ENCODE assay signal across 1 cellular context in genomic region chr9:122827759-122828090, GRCh38.
TF ChIP-seq lines count a peak whose summit lies in the region.

No MANE protein-coding gene starts in this region.

TF ChIP-seq in IMR-90, 13 proteins besides CTCF, POLR2A, EP300 and RAD21 (continued from another document):
- TF ChIP-seq, protein P1, sequence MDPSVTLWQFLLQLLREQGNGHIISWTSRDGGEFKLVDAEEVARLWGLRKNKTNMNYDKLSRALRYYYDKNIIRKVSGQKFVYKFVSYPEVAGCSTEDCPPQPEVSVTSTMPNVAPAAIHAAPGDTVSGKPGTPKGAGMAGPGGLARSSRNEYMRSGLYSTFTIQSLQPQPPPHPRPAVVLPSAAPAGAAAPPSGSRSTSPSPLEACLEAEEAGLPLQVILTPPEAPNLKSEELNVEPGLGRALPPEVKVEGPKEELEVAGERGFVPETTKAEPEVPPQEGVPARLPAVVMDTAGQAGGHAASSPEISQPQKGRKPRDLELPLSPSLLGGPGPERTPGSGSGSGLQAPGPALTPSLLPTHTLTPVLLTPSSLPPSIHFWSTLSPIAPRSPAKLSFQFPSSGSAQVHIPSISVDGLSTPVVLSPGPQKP (IDR thresholded peaks at IDR 0.05; ENCODE audit: borderline replicate concordance, low read depth, low read length), result no peak
- TF ChIP-seq NFE2L2 (IDR thresholded peaks at IDR 0.05; ENCODE audit: low read depth, low read length), result no peak
- no peak for TF ChIP-seq SMC3 (IDR thresholded peaks at IDR 0.05; ENCODE audit: low read depth, low read length)
- TF ChIP-seq BHLHE40 (IDR thresholded peaks at IDR 0.05; ENCODE audit: low read depth, low read length), result no peak
- TF ChIP-seq CEBPB (IDR thresholded peaks at IDR 0.05; ENCODE audit: low read depth, low read length), result no peak
- TF ChIP-seq MAFK (IDR thresholded peaks at IDR 0.05; ENCODE audit: low read depth, low read length), result no peak
- no peak for TF ChIP-seq MXI1 (IDR thresholded peaks at IDR 0.05; ENCODE audit: borderline replicate concordance, low read depth, low read length)
- TF ChIP-seq FOS (IDR thresholded peaks at IDR 0.05; ENCODE audit: low read depth, low read length), result no peak
- no peak for TF ChIP-seq CHD1 (IDR thresholded peaks at IDR 0.05; ENCODE audit: low read depth, low read length)
- no peak for TF ChIP-seq USF2 (IDR thresholded peaks at IDR 0.05; ENCODE audit: low read depth, low read length)
